10 cellular contexts compared by ENCODE assay signal in genomic region chr3:71428841-71429609, GRCh38.
DNase-seq lines count a peak whose midpoint lies in the region; ATAC-seq and TF ChIP-seq lines count a peak whose summit lies in the region.
"Had no signal": no experiment of that assay in that cellular context is flagged by ENCODE, and none has a peak within 500 bp of the region (broad histone marks: within the 10 kb centered on the region; RNA-seq: fewer than 3 reads in every experiment).

No MANE protein-coding gene starts in this region.

- TF ChIP-seq CTCF in chondrocyte (IDR thresholded peaks at IDR 0.05) = no peak

- peaks cover 7% of the 10 kb centered on the region for H3K36me3 Mint-ChIP-seq in chondrocyte (ENCODE audit: low read depth)
- peaks cover 6% of the 10 kb centered on the region for H3K36me3 Mint-ChIP-seq in stimulated activated effector memory CD8-positive, alpha-beta T cell treated with anti-CD3 and anti-CD28 coated beads, Interleukin-12 subunit alpha, Interleukin-12 subunit beta, amount 100 ng/mL, for 72 hours

- no peaks in the 10 kb centered on the region for H3K36me3 ChIP-seq in muscle layer of colon (ENCODE audit: insufficient read depth, low read length)
- H3K36me3 ChIP-seq: ascending aorta had no signal

- H3K9ac ChIP-seq in muscle layer of colon (ENCODE audit: low read length) = no peak overlapping the region

- ATAC-seq in stimulated activated effector memory CD8-positive, alpha-beta T cell treated with anti-CD3 and anti-CD28 coated beads, Interleukin-12 subunit alpha, Interleukin-12 subunit beta, amount 100 ng/mL, for 72 hours = no peak

- H3K9me3 Mint-ChIP-seq in chondrocyte (ENCODE audit: low read depth) = no peaks in the 10 kb centered on the region
- no peaks in the 10 kb centered on the region for H3K9me3 Mint-ChIP-seq in stimulated activated effector memory CD8-positive, alpha-beta T cell treated with anti-CD3 and anti-CD28 coated beads, Interleukin-12 subunit alpha, Interleukin-12 subunit beta, amount 100 ng/mL, for 72 hours

- H3K4me3 Mint-ChIP-seq in chondrocyte (ENCODE audit: unreplicated experiment) = peak overlapping the region; percentile 7
- no peak overlapping the region for H3K4me3 Mint-ChIP-seq in stimulated activated effector memory CD8-positive, alpha-beta T cell treated with anti-CD3 and anti-CD28 coated beads, Interleukin-12 subunit alpha, Interleukin-12 subunit beta, amount 100 ng/mL, for 72 hours

- peaks cover 19% of the 10 kb centered on the region for H3K4me1 ChIP-seq in muscle layer of colon (ENCODE audit: insufficient read depth, low read length)

- DNase-seq in AG08396 (ENCODE audit: low spot score) (peak; percentile 25), HCEC 1CT (peak; percentile 15), chondrocyte (ENCODE audit: low spot score) (no peak), occipital lobe (lab: John Stamatoyannopoulos, UW) (no peak), epidermal melanocyte (ENCODE audit: insufficient read length, low spot score) (no peak)
- no peak for DNase-seq in stimulated activated CD4-positive, alpha-beta T cell treated with anti-CD3 and anti-CD28 coated beads, Interleukin-4, amount 100 ng/mL, for 4 hours
- no peak for DNase-seq in stimulated activated effector memory CD8-positive, alpha-beta T cell treated with anti-CD3 and anti-CD28 coated beads, Interleukin-12 subunit alpha, Interleukin-12 subunit beta, amount 100 ng/mL, for 72 hours (ENCODE audit: low spot score in 2 of 2)
- DNase-seq: NCI-H2227 treated with DMSO at 0.1 percent for 48 hours had no signal

- H3K27me3 ChIP-seq in muscle layer of colon (ENCODE audit: control insufficient read depth in 1 of 2, insufficient read depth in 2 of 2, low read length in 2 of 2) = no peaks in the 10 kb centered on the region
- H3K27me3 ChIP-seq: ascending aorta had no signal

- peak overlapping the region; percentile 51 for H3K27ac ChIP-seq in muscle layer of colon (ENCODE audit: low read depth, low read length)
- H3K27ac ChIP-seq: ascending aorta had no signal

- no peaks in the 10 kb centered on the region for H3K9me3 ChIP-seq in muscle layer of colon (ENCODE audit: low read length)
- H3K9me3 ChIP-seq: ascending aorta had no signal

- H3K27me3 Mint-ChIP-seq in chondrocyte (ENCODE audit: low read depth) = no peaks in the 10 kb centered on the region

- H3K4me3 ChIP-seq in muscle layer of colon (ENCODE audit: low read depth in 1 of 2, low read length in 2 of 2) = peak overlapping the region in 1 of 2 donors; percentile 32

- H3K27ac Mint-ChIP-seq in chondrocyte (ENCODE audit: unreplicated experiment) = peak overlapping the region; percentile 89
- H3K27ac Mint-ChIP-seq in stimulated activated effector memory CD8-positive, alpha-beta T cell treated with anti-CD3 and anti-CD28 coated beads, Interleukin-12 subunit alpha, Interleukin-12 subunit beta, amount 100 ng/mL, for 72 hours = no peak overlapping the region

- H3K4me1 Mint-ChIP-seq in chondrocyte (ENCODE audit: low read depth) = peaks cover 97% of the 10 kb centered on the region
- peaks cover 70% of the 10 kb centered on the region for H3K4me1 Mint-ChIP-seq in stimulated activated effector memory CD8-positive, alpha-beta T cell treated with anti-CD3 and anti-CD28 coated beads, Interleukin-12 subunit alpha, Interleukin-12 subunit beta, amount 100 ng/mL, for 72 hours

Comparison
In these comparisons a context has a peak if more than half of its experiments do, and no peak if none do; other contexts are left out.
1. DNase-seq: peak in AG08396 (single experiment) and HCEC 1CT (single experiment); none in chondrocyte (single experiment), occipital lobe (single experiment), stimulated activated CD4-positive, alpha-beta T cell treated with anti-CD3 and anti-CD28 coated beads, Interleukin-4, amount 100 ng/mL, for 4 hours (0 of 2), epidermal melanocyte (single experiment) and stimulated activated effector memory CD8-positive, alpha-beta T cell treated with anti-CD3 and anti-CD28 coated beads, Interleukin-12 subunit alpha, Interleukin-12 subunit beta, amount 100 ng/mL, for 72 hours (0 of 2).